Comparison of ENCODE assay signal across 1 cellular context in genomic region chr5:90097082-90097477, GRCh38.
TF ChIP-seq lines count a peak whose summit lies in the region.

No MANE protein-coding gene starts in this region.

TF ChIP-seq in HCT116, 20 proteins besides CTCF, POLR2A, EP300 and RAD21:
- no peak for TF ChIP-seq EZH2 (IDR thresholded peaks at IDR 0.05)
- TF ChIP-seq, protein P1, sequence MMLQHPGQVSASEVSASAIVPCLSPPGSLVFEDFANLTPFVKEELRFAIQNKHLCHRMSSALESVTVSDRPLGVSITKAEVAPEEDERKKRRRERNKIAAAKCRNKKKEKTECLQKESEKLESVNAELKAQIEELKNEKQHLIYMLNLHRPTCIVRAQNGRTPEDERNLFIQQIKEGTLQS (IDR thresholded peaks at IDR 0.05): no peak
- TF ChIP-seq, protein P2, sequence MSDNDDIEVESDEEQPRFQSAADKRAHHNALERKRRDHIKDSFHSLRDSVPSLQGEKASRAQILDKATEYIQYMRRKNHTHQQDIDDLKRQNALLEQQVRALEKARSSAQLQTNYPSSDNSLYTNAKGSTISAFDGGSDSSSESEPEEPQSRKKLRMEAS (IDR thresholded peaks at IDR 0.05): no peak
- TF ChIP-seq TCF7L2 (IDR thresholded peaks at IDR 0.05; ENCODE audit: borderline replicate concordance, extremely low read depth, insufficient read depth, insufficient read length): no peak
- TF ChIP-seq FOSL1 (IDR thresholded peaks at IDR 0.05; ENCODE audit: low read depth): no peak
- no peak for TF ChIP-seq YY1 (IDR thresholded peaks at IDR 0.05; ENCODE audit: extremely low read depth, insufficient replicate concordance, low read depth, low read length)
- no peak for TF ChIP-seq SP1 (IDR thresholded peaks at IDR 0.05; ENCODE audit: low read depth)
- no peak for TF ChIP-seq CEBPB (IDR thresholded peaks at IDR 0.05; ENCODE audit: low read depth)
- no peak for TF ChIP-seq ZFX (IDR thresholded peaks at IDR 0.05)
- no peak for TF ChIP-seq ELF1 (IDR thresholded peaks at IDR 0.05; ENCODE audit: borderline replicate concordance, low read depth)
- no peak for TF ChIP-seq ZNF274 (IDR thresholded peaks at IDR 0.05; ENCODE audit: low read depth, low read length)
- TF ChIP-seq EGR1 (IDR thresholded peaks at IDR 0.05; ENCODE audit: low read depth): no peak
- TF ChIP-seq ZBTB33 (IDR thresholded peaks at IDR 0.05; ENCODE audit: extremely low read depth, insufficient replicate concordance, low read length): no peak
